In the genomic region with DNA sequence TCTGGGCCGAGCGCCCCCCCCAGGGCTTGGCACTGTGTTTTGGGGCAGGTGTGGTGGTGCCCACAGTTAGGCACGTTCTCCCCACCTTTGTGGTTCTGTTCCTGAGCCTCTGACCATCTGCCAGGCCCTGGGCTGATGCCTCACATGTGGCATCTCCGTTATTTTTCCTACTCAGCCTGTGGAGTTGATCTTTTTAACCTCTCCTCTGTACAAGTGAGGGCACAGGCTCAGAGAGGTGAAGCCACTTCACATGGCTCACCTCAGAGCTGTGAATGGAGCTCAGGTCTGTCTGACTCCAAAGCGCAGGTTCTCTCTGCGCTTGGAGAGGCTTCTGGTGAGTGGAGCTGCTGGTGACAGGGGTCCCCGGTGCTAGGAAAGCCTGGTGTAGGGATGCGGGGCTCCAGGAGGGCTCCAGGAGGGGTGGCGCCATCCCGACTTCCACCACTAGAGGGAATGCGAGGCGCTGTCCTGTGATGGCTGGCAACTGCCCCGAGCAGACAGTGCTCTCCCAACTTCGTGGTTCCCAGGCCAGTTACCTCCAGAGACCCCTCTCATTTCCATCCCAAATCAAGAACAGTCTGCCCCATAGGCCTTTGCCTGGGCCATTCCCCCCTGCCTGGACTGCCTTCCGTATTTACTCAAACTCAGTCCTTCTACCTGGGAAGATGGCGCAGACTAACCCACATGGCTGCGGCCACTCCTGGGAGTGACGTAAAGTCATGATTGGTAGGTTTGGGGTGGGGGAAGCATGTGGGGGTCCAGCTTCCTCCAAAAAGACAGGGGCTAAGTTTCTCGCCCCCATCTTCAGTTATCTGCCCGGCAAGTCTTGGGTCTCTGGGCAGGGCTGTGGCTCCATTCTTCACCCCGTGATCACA, we compare ENCODE assay signal across 8 cellular contexts. TPM values are rescaled to one million over a fixed set of nuclear protein-coding genes. Genes with fewer than 3 reads are reported as not detected.
DNase-seq lines count a peak whose midpoint lies in the region; ATAC-seq and TF ChIP-seq lines count a peak whose summit lies in the region.

No MANE protein-coding gene starts in this region.

- no peaks in the 10 kb centered on the region for H3K36me3 ChIP-seq in CD4-positive, CD25-positive, alpha-beta regulatory T cell (ENCODE audit: control insufficient read depth, insufficient read depth, low read length)
- peaks cover 0 to 5% of the 10 kb centered on the region in 2 donors for H3K36me3 ChIP-seq in vagina

- H3K27me3 ChIP-seq in CD4-positive, CD25-positive, alpha-beta regulatory T cell (ENCODE audit: control insufficient read depth, insufficient read depth, low read length), result no peaks in the 10 kb centered on the region
- H3K27me3 ChIP-seq in vagina, result no peaks in the 10 kb centered on the region

- CTCF ChIA-PET in activated CD4-positive, alpha-beta T cell treated with anti-CD3 and anti-CD28 coated beads, Interleukin-2, amount 10 ng/mL, durations not matched to agents 7 days and 5 days (lab: Charles Lee), result interaction anchor here (0.6 to 1.3 kb wide), 3 partner anchors 8 to 181 kb away, joined by 3 to 4 read pairs (median 3); no protein-coding TSS in a partner anchor

- TF ChIP-seq POLR2A in vagina (IDR thresholded peaks at IDR 0.05), result no peak

- DNase-seq in CD4-positive, CD25-positive, alpha-beta regulatory T cell, result peak in 2 of 3 donors; percentile 8 to 31
- DNase-seq in HUDEP-2 (lab: John Stamatoyannopoulos, UW; ENCODE audit: unreplicated experiment in 76 of 76), result peak in 44 of 76 experiments; percentile 7 to 62 (median 28)
- peak; percentile 60 for DNase-seq in activated CD4-positive, alpha-beta T cell treated with anti-CD3 and anti-CD28 coated beads, Interleukin-2, amount 10 ng/mL, durations not matched to agents 7 days and 5 days
- DNase-seq in effector memory CD8-positive, alpha-beta T cell, result peak in 2 of 3 experiments; percentile 17 to 36
- DNase-seq in naive thymus-derived CD8-positive, alpha-beta T cell, result peak in 9 of 10 donors; percentile 21 to 70 (median 37)
- DNase-seq in vagina (ENCODE audit: extremely low spot score in 2 of 2), result no peak
- DNase-seq in NOMO-1 treated with dmso at 0.1 percent for 144 hours (lab: John Stamatoyannopoulos, UW; ENCODE audit: unreplicated experiment), result no peak

- no peaks in the 10 kb centered on the region for H3K4me1 Mint-ChIP-seq in CD4-positive, CD25-positive, alpha-beta regulatory T cell
- H3K4me1 Mint-ChIP-seq in activated CD4-positive, alpha-beta T cell treated with anti-CD3 and anti-CD28 coated beads, Interleukin-2, amount 10 ng/mL, durations not matched to agents 7 days and 5 days, result peaks cover 6% of the 10 kb centered on the region
- peaks cover 15 to 18% of the 10 kb centered on the region in 2 donors for H3K4me1 Mint-ChIP-seq in effector memory CD8-positive, alpha-beta T cell (ENCODE audit: low read depth in 2 of 2)
- H3K4me1 Mint-ChIP-seq in naive thymus-derived CD8-positive, alpha-beta T cell, result peaks cover 6 to 43% (median 19%) of the 10 kb centered on the region in 4 donors

- H3K9me3 ChIP-seq in CD4-positive, CD25-positive, alpha-beta regulatory T cell (ENCODE audit: control insufficient read depth in 2 of 2, low read length in 2 of 2), result no peaks in the 10 kb centered on the region
- no peaks in the 10 kb centered on the region for H3K9me3 ChIP-seq in vagina

- H3K4me3 Mint-ChIP-seq in CD4-positive, CD25-positive, alpha-beta regulatory T cell, result no peak overlapping the region
- H3K4me3 Mint-ChIP-seq in activated CD4-positive, alpha-beta T cell treated with anti-CD3 and anti-CD28 coated beads, Interleukin-2, amount 10 ng/mL, durations not matched to agents 7 days and 5 days, result no peak overlapping the region
- H3K4me3 Mint-ChIP-seq in effector memory CD8-positive, alpha-beta T cell, result no peak overlapping the region
- H3K4me3 Mint-ChIP-seq in naive thymus-derived CD8-positive, alpha-beta T cell, result no peak overlapping the region

- peaks cover 0 to 2% (median 0%) of the 10 kb centered on the region in 7 donors for H3K9me3 Mint-ChIP-seq in CD4-positive, CD25-positive, alpha-beta regulatory T cell
- H3K9me3 Mint-ChIP-seq in activated CD4-positive, alpha-beta T cell treated with anti-CD3 and anti-CD28 coated beads, Interleukin-2, amount 10 ng/mL, durations not matched to agents 7 days and 5 days, result no peaks in the 10 kb centered on the region
- no peaks in the 10 kb centered on the region for H3K9me3 Mint-ChIP-seq in effector memory CD8-positive, alpha-beta T cell
- H3K9me3 Mint-ChIP-seq in naive thymus-derived CD8-positive, alpha-beta T cell, result no peaks in the 10 kb centered on the region

- peaks cover 20% of the 10 kb centered on the region for H3K27me3 Mint-ChIP-seq in CD4-positive, CD25-positive, alpha-beta regulatory T cell
- H3K27me3 Mint-ChIP-seq in activated CD4-positive, alpha-beta T cell treated with anti-CD3 and anti-CD28 coated beads, Interleukin-2, amount 10 ng/mL, durations not matched to agents 7 days and 5 days, result no peaks in the 10 kb centered on the region
- H3K27me3 Mint-ChIP-seq in effector memory CD8-positive, alpha-beta T cell, result peaks cover 6 to 42% of the 10 kb centered on the region in 2 donors
- H3K27me3 Mint-ChIP-seq in naive thymus-derived CD8-positive, alpha-beta T cell, result peaks cover 0 to 2% (median 0%) of the 10 kb centered on the region in 5 donors

- peak in 2 of 3 experiments; percentile 17 to 48 for TF ChIP-seq CTCF in vagina (IDR thresholded peaks at IDR 0.05)

- POLR2A ChIA-PET in activated CD4-positive, alpha-beta T cell treated with anti-CD3 and anti-CD28 coated beads, Interleukin-2, amount 10 ng/mL, durations not matched to agents 7 days and 5 days (lab: Charles Lee), result no interaction called here
- POLR2A ChIA-PET in naive thymus-derived CD8-positive, alpha-beta T cell (lab: Charles Lee), result interaction anchor here (0.6 kb wide), 1 partner anchor 112 kb away, joined by 5 read pairs; no protein-coding TSS in a partner anchor

- H3K36me3 Mint-ChIP-seq in CD4-positive, CD25-positive, alpha-beta regulatory T cell, result no peaks in the 10 kb centered on the region
- peaks cover 3% of the 10 kb centered on the region for H3K36me3 Mint-ChIP-seq in activated CD4-positive, alpha-beta T cell treated with anti-CD3 and anti-CD28 coated beads, Interleukin-2, amount 10 ng/mL, durations not matched to agents 7 days and 5 days (ENCODE audit: low read depth)
- H3K36me3 Mint-ChIP-seq in effector memory CD8-positive, alpha-beta T cell (ENCODE audit: insufficient read depth), result peaks cover 14% of the 10 kb centered on the region
- peaks cover 0 to 15% (median 0%) of the 10 kb centered on the region in 3 donors for H3K36me3 Mint-ChIP-seq in naive thymus-derived CD8-positive, alpha-beta T cell

- H3K4me3 ChIP-seq in CD4-positive, CD25-positive, alpha-beta regulatory T cell (ENCODE audit: low read depth, low read length), result no peak overlapping the region
- no peak overlapping the region for H3K4me3 ChIP-seq in vagina

- no peaks in the 10 kb centered on the region for H3K4me1 ChIP-seq in CD4-positive, CD25-positive, alpha-beta regulatory T cell (ENCODE audit: control insufficient read depth, insufficient read depth, low read length, poor library complexity, severe bottlenecking)
- H3K4me1 ChIP-seq in vagina, result peaks cover 38% of the 10 kb centered on the region

- peak in 1 of 2 donors; percentile 42 for ATAC-seq in CD4-positive, CD25-positive, alpha-beta regulatory T cell (ENCODE audit: low read depth in 2 of 2)
- peak; percentile 34 for ATAC-seq in effector memory CD8-positive, alpha-beta T cell (replicated peaks)
- ATAC-seq in naive thymus-derived CD8-positive, alpha-beta T cell, result peak; percentile 81 to 82
- ATAC-seq in GM18868 (IDR thresholded peaks at IDR 0.05; ENCODE audit: unreplicated experiment), result no peak

- no peak overlapping the region for H3K27ac ChIP-seq in CD4-positive, CD25-positive, alpha-beta regulatory T cell (ENCODE audit: insufficient read depth, low read length, poor library complexity, severe bottlenecking)
- no peak overlapping the region for H3K27ac ChIP-seq in vagina

- intact Hi-C loops in vagina (cut with DNase I), result no loop called here

- no peak overlapping the region for H3K27ac Mint-ChIP-seq in CD4-positive, CD25-positive, alpha-beta regulatory T cell
- H3K27ac Mint-ChIP-seq in activated CD4-positive, alpha-beta T cell treated with anti-CD3 and anti-CD28 coated beads, Interleukin-2, amount 10 ng/mL, durations not matched to agents 7 days and 5 days, result no peak overlapping the region
- H3K27ac Mint-ChIP-seq in effector memory CD8-positive, alpha-beta T cell, result no peak overlapping the region
- peak overlapping the region in 4 of 10 donors; percentile 32 to 60 (median 36) for H3K27ac Mint-ChIP-seq in naive thymus-derived CD8-positive, alpha-beta T cell

RNA-seq across cellular contexts. Expression of a gene that starts 9.9 kb away (rescaled TPM):
- total RNA-seq in CD4-positive, CD25-positive, alpha-beta regulatory T cell, result 2.0 TPM
- polyA plus RNA-seq in CD4-positive, CD25-positive, alpha-beta regulatory T cell, result under 1 TPM; 0.35 to 0.98 (median 0.53) TPM
- total RNA-seq in activated CD4-positive, alpha-beta T cell treated with anti-CD3 and anti-CD28 coated beads, Interleukin-2, amount 10 ng/mL, durations not matched to agents 7 days and 5 days, result 1 to 10 TPM; 8.5 to 8.7 TPM
- total RNA-seq in naive thymus-derived CD8-positive, alpha-beta T cell, result 10 to 100 TPM; 10.5 to 12.0 TPM
- 1 to 10 TPM; 3.0 to 7.3 (median 7.1) TPM for polyA plus RNA-seq in naive thymus-derived CD8-positive, alpha-beta T cell
- total RNA-seq in vagina, result 8.1 TPM

RNA-seq across cellular contexts. Expression of a gene that starts 47.0 kb away (rescaled TPM):
- 83.2 TPM for total RNA-seq in CD4-positive, CD25-positive, alpha-beta regulatory T cell
- 1 to 10 TPM; 5.0 to 7.9 (median 7.8) TPM for polyA plus RNA-seq in CD4-positive, CD25-positive, alpha-beta regulatory T cell
- 10 to 100 TPM; 45.7 to 46.8 TPM for total RNA-seq in activated CD4-positive, alpha-beta T cell treated with anti-CD3 and anti-CD28 coated beads, Interleukin-2, amount 10 ng/mL, durations not matched to agents 7 days and 5 days
- 100 to 1,000 TPM; 162 to 165 TPM for total RNA-seq in naive thymus-derived CD8-positive, alpha-beta T cell
- polyA plus RNA-seq in naive thymus-derived CD8-positive, alpha-beta T cell, result 10 to 100 TPM; 17.3 to 43.3 (median 20.0) TPM
- 16.9 TPM for total RNA-seq in vagina

Comparison
In these comparisons a context has a peak if more than half of its experiments do, and no peak if none do; other contexts are left out.
1. DNase-seq: peak in CD4-positive, CD25-positive, alpha-beta regulatory T cell (2 of 3), HUDEP-2 (44 of 76), activated CD4-positive, alpha-beta T cell treated with anti-CD3 and anti-CD28 coated beads, Interleukin-2, amount 10 ng/mL, durations not matched to agents 7 days and 5 days (single experiment), effector memory CD8-positive, alpha-beta T cell (2 of 3) and naive thymus-derived CD8-positive, alpha-beta T cell (9 of 10); none in vagina (0 of 2) and NOMO-1 treated with dmso at 0.1 percent for 144 hours (single experiment).